Comparison of ENCODE assay signal across 26 cellular contexts in genomic region chr10:43068136-43068395, GRCh38. TPM values are rescaled to one million over a fixed set of nuclear protein-coding genes. Genes with fewer than 3 reads are reported as not detected.
"Had no signal": no experiment of that assay in that cellular context is flagged by ENCODE, and none has a peak within 500 bp of the region (broad histone marks: within the 10 kb centered on the region; RNA-seq: fewer than 3 reads in every experiment).

No MANE protein-coding gene starts in this region.

- H3K27me3 Mint-ChIP-seq: natural killer cell treated with Interleukin-12 subunit alpha and Interleukin-12 subunit beta and Interleukin-15 and Interleukin-18, amount 100 ng/mL, for 72 hours had no signal

- DNase-seq: head of caudate nucleus; hypothalamus; immature natural killer cell; mesendoderm; naive B cell; nucleus accumbens; stimulated activated CD4-positive, alpha-beta T cell treated with anti-CD3 and anti-CD28 coated beads, Interleukin-12 subunit alpha, Interleukin-12 subunit beta, amount 100 ng/mL, for 4 hours; stimulated activated CD4-positive, alpha-beta T cell treated with anti-CD3 and anti-CD28 coated beads, Interleukin-15, amount 100 ng/mL, for 24 hours; stimulated activated CD4-positive, alpha-beta T cell treated with anti-CD3 and anti-CD28 coated beads, Interleukin-2, amount 100 ng/mL, for 24 hours; stimulated activated CD4-positive, alpha-beta T cell treated with anti-CD3 and anti-CD28 coated beads, Interleukin-4, amount 100 ng/mL, for 1 hour; stimulated activated naive B cell treated with anti-CD40 and anti-IgM and Interleukin-4, amounts not matched to agents 10 μg/mL and 1 μg/mL and 100 μg/mL, for 72 hours; stimulated activated naive CD8-positive, alpha-beta T cell treated with anti-CD3 and anti-CD28 coated beads, Interleukin-15, Interleukin-2, amounts not matched to agents 100 U/mL and 50 U/mL, for 24 hours; stomach; testis; thyroid gland; transverse colon; upper lobe of left lung had no signal

- H3K9ac ChIP-seq: parathyroid adenoma had no signal

- H3K79me2 ChIP-seq: parathyroid adenoma had no signal

- H3K27me3 ChIP-seq: testis, thyroid gland, transverse colon, upper lobe of left lung, vagina had no signal

- H3K27ac Mint-ChIP-seq: immature natural killer cell; naive B cell; natural killer cell treated with Interleukin-12 subunit alpha and Interleukin-12 subunit beta and Interleukin-15 and Interleukin-18, amount 100 ng/mL, for 72 hours; stimulated activated naive B cell treated with anti-CD40 and anti-IgM and Interleukin-4, amounts not matched to agents 10 μg/mL and 1 μg/mL and 100 μg/mL, for 72 hours had no signal

- H3K9me3 ChIP-seq: psoas muscle, stomach, testis, thyroid gland, transverse colon, upper lobe of left lung, vagina had no signal

- H2AFZ ChIP-seq: parathyroid adenoma had no signal

- H3K36me3 Mint-ChIP-seq: immature natural killer cell; mesothelial cell of epicardium; naive B cell; natural killer cell treated with Interleukin-12 subunit alpha and Interleukin-12 subunit beta and Interleukin-15 and Interleukin-18, amount 100 ng/mL, for 72 hours; stimulated activated naive B cell treated with anti-CD40 and anti-IgM and Interleukin-4, amounts not matched to agents 10 μg/mL and 1 μg/mL and 100 μg/mL, for 72 hours had no signal

- H3K4me1 ChIP-seq: parathyroid adenoma, psoas muscle, testis, thyroid gland, upper lobe of left lung, vagina had no signal

- H3K4me3 ChIP-seq: lung, psoas muscle, skin epidermis, stomach, testis, thyroid gland, transverse colon, upper lobe of left lung, vagina had no signal

- ATAC-seq: left lobe of liver; natural killer cell treated with Interleukin-12 subunit alpha and Interleukin-12 subunit beta and Interleukin-15 and Interleukin-18, amount 100 ng/mL, for 72 hours; psoas muscle; sciatic nerve; stimulated activated naive B cell treated with anti-CD40 and anti-IgM and Interleukin-4, amounts not matched to agents 10 μg/mL and 1 μg/mL and 100 μg/mL, for 72 hours; stimulated activated naive CD8-positive, alpha-beta T cell treated with anti-CD3 and anti-CD28 coated beads, Interleukin-15, Interleukin-2, amounts not matched to agents 100 U/mL and 50 U/mL, for 24 hours had no signal

- H3K9me3 Mint-ChIP-seq: immature natural killer cell; mesothelial cell of epicardium; naive B cell; natural killer cell treated with Interleukin-12 subunit alpha and Interleukin-12 subunit beta and Interleukin-15 and Interleukin-18, amount 100 ng/mL, for 72 hours; stimulated activated naive B cell treated with anti-CD40 and anti-IgM and Interleukin-4, amounts not matched to agents 10 μg/mL and 1 μg/mL and 100 μg/mL, for 72 hours had no signal

- H3K4me1 Mint-ChIP-seq: immature natural killer cell; naive B cell; stimulated activated naive B cell treated with anti-CD40 and anti-IgM and Interleukin-4, amounts not matched to agents 10 μg/mL and 1 μg/mL and 100 μg/mL, for 72 hours had no signal

- H3K36me3 ChIP-seq: stomach, thyroid gland, transverse colon, upper lobe of left lung, vagina had no signal

- H3K27ac ChIP-seq: parathyroid adenoma, psoas muscle, skin epidermis, stomach, testis, thyroid gland, upper lobe of left lung, vagina had no signal

- H3K4me3 Mint-ChIP-seq: immature natural killer cell; mesothelial cell of epicardium; naive B cell; natural killer cell treated with Interleukin-12 subunit alpha and Interleukin-12 subunit beta and Interleukin-15 and Interleukin-18, amount 100 ng/mL, for 72 hours; stimulated activated naive B cell treated with anti-CD40 and anti-IgM and Interleukin-4, amounts not matched to agents 10 μg/mL and 1 μg/mL and 100 μg/mL, for 72 hours had no signal

RNA-seq across cellular contexts. Expression of gene RET, which starts 8.8 kb away (rescaled TPM):
- total RNA-seq: natural killer cell treated with Interleukin-12 subunit alpha and Interleukin-12 subunit beta and Interleukin-15 and Interleukin-18, amount 100 ng/mL, for 72 hours had no signal
